ENCODE assay signal across 31 cellular contexts in genomic region chr17:81688616-81689015, GRCh38.
"Had no signal": no experiment of that assay in that cellular context is flagged by ENCODE, and none has a peak within 500 bp of the region (broad histone marks: within the 10 kb centered on the region; RNA-seq: fewer than 3 reads in every experiment).

No MANE protein-coding gene starts in this region.

- ATAC-seq: activated CD8-positive, alpha-beta T cell treated with anti-CD3 and anti-CD28 coated beads for 36 hours; activated T-cell treated with anti-CD3 and anti-CD28 coated beads, Interleukin-2, amount 50 U/mL, for 4 hours; activated T-helper 17 cell treated with anti-CD3 and anti-CD28 coated beads, Interleukin-2, amount 50 U/mL, for 72 hours; gastrocnemius medialis; left colon; pancreas; psoas muscle had no signal

- H3K4me3 Mint-ChIP-seq: activated CD4-positive, alpha-beta T cell treated with anti-CD3 and anti-CD28 coated beads, Interleukin-2, amount 10 ng/mL, durations not matched to agents 7 days and 5 days; activated CD8-positive, alpha-beta T cell treated with anti-CD3 and anti-CD28 coated beads for 36 hours; activated T-cell treated with anti-CD3 and anti-CD28 coated beads, Interleukin-2, amount 50 U/mL, for 4 hours; activated T-helper 17 cell treated with anti-CD3 and anti-CD28 coated beads, Interleukin-2, amount 50 U/mL, for 72 hours; dendritic cell treated with granulocyte-macrophage colony-stimulating factor and Interleukin-4, amounts not matched to agents 40 ng/mL and 50 ng/mL, for 4 days; mesothelial cell of epicardium; naive B cell; T-helper 1 cell treated with Interleukin-12 subunit alpha and Interleukin-12 subunit beta and Interleukin-4 antibody, amounts not matched to agents 30 μg/mL and 1 μg/mL, for 36 hours had no signal

- H3K9me3 ChIP-seq: gastrocnemius medialis, pancreas, psoas muscle, sigmoid colon, suprapubic skin, transverse colon had no signal

- H3K9me3 Mint-ChIP-seq: activated CD4-positive, alpha-beta T cell treated with anti-CD3 and anti-CD28 coated beads, Interleukin-2, amount 10 ng/mL, durations not matched to agents 7 days and 5 days; activated CD8-positive, alpha-beta T cell treated with anti-CD3 and anti-CD28 coated beads for 36 hours; activated T-cell treated with anti-CD3 and anti-CD28 coated beads, Interleukin-2, amount 50 U/mL, for 4 hours; activated T-helper 17 cell treated with anti-CD3 and anti-CD28 coated beads, Interleukin-2, amount 50 U/mL, for 72 hours; dendritic cell treated with granulocyte-macrophage colony-stimulating factor and Interleukin-4, amounts not matched to agents 40 ng/mL and 50 ng/mL, for 4 days; mesothelial cell of epicardium; naive B cell; T-helper 1 cell treated with Interleukin-12 subunit alpha and Interleukin-12 subunit beta and Interleukin-4 antibody, amounts not matched to agents 30 μg/mL and 1 μg/mL, for 36 hours had no signal

- H3K27ac ChIP-seq: gastrocnemius medialis, hepatocyte, pancreas, psoas muscle, sigmoid colon, suprapubic skin, transverse colon, VCaP had no signal

- H3K27me3 ChIP-seq: gastrocnemius medialis, hepatocyte, pancreas, sigmoid colon, suprapubic skin, transverse colon had no signal

- H3K27me3 Mint-ChIP-seq: activated CD4-positive, alpha-beta T cell treated with anti-CD3 and anti-CD28 coated beads, Interleukin-2, amount 10 ng/mL, durations not matched to agents 7 days and 5 days; activated CD8-positive, alpha-beta T cell treated with anti-CD3 and anti-CD28 coated beads for 36 hours; activated T-helper 17 cell treated with anti-CD3 and anti-CD28 coated beads, Interleukin-2, amount 50 U/mL, for 72 hours; dendritic cell treated with granulocyte-macrophage colony-stimulating factor and Interleukin-4, amounts not matched to agents 40 ng/mL and 50 ng/mL, for 4 days; naive B cell had no signal

- DNase-seq: activated CD4-positive, alpha-beta T cell treated with anti-CD3 and anti-CD28 coated beads for 1 hour; activated CD4-positive, alpha-beta T cell treated with anti-CD3 and anti-CD28 coated beads, Interleukin-2, amount 10 ng/mL, durations not matched to agents 7 days and 5 days; activated CD8-positive, alpha-beta T cell treated with anti-CD3 and anti-CD28 coated beads for 36 hours; activated gamma-delta T cell treated with Interleukin-2 at 50 U/mL for 16 hours; activated naive CD4-positive, alpha-beta T cell treated with anti-CD3 and anti-CD28 coated beads, Interleukin-2, amount 50 U/mL, for 16 hours; activated T-cell treated with anti-CD3 and anti-CD28 coated beads, Interleukin-2, amount 50 U/mL, for 4 hours; amniotic stem cell; caudate nucleus; effector CD4-positive, alpha-beta T cell; gastrocnemius medialis; islet precursor cell; left colon; mammary epithelial cell; naive B cell; nucleus accumbens; psoas muscle; sigmoid colon; small intestine; stimulated activated CD4-positive, alpha-beta T cell treated with anti-CD3 and anti-CD28 coated beads, Interleukin-4, amount 100 ng/mL, for 4 hours; stimulated activated CD8-positive, alpha-beta memory T cell treated with anti-CD3 and anti-CD28 coated beads, Interleukin-4, amount 100 ng/mL, for 48 hours; stimulated activated naive CD4-positive, alpha-beta T cell; T-helper 9 cell; transverse colon had no signal

- H3K4me3 ChIP-seq: gastrocnemius medialis, hepatocyte, pancreas, psoas muscle, sigmoid colon, suprapubic skin, transverse colon had no signal

- H3K27ac Mint-ChIP-seq: activated CD4-positive, alpha-beta T cell treated with anti-CD3 and anti-CD28 coated beads, Interleukin-2, amount 10 ng/mL, durations not matched to agents 7 days and 5 days; activated CD8-positive, alpha-beta T cell treated with anti-CD3 and anti-CD28 coated beads for 36 hours; dendritic cell treated with granulocyte-macrophage colony-stimulating factor and Interleukin-4, amounts not matched to agents 40 ng/mL and 50 ng/mL, for 4 days; mesothelial cell of epicardium; naive B cell; T-helper 1 cell treated with Interleukin-12 subunit alpha and Interleukin-12 subunit beta and Interleukin-4 antibody, amounts not matched to agents 30 μg/mL and 1 μg/mL, for 36 hours had no signal
